In genomic region chr9:109560470-109561132, GRCh38 we compare ENCODE assay signal across 1 cellular context.
A peak's percentile ranks its signal among the peaks of the same experiment; 100 is the strongest.
TF ChIP-seq lines count a peak whose summit lies in the region.

No MANE protein-coding gene starts in this region.

TF ChIP-seq in HEK293, 187 proteins besides CTCF, POLR2A, EP300 and RAD21:
- TF ChIP-seq FEZF1 (tag by site-specific recombination; IDR thresholded peaks at IDR 0.05) (0 out of 2 replicates have a peak, but pooled peaks have one; percentile 33), ZNF341 (tag by site-specific recombination; IDR thresholded peaks at IDR 0.05; ENCODE audit: low read depth) (no peak)
